ENCODE assay signal across 19 cellular contexts in genomic region chr7:142139597-142140501, GRCh38. TPM values are rescaled to one million over a fixed set of nuclear protein-coding genes. Genes with fewer than 3 reads are reported as not detected.
DNase-seq lines count a peak whose midpoint lies in the region; ATAC-seq and TF ChIP-seq lines count a peak whose summit lies in the region.
"Had no signal": no experiment of that assay in that cellular context is flagged by ENCODE, and none has a peak within 500 bp of the region (broad histone marks: within the 10 kb centered on the region; RNA-seq: fewer than 3 reads in every experiment).

No MANE protein-coding gene starts in this region.

- WGBS in transverse colon (ENCODE audit: low coverage in 1 of 2), 2 donors: 43 to 49% methylated on average over 7 of the region's 7 CpGs

- H3K36me3 Mint-ChIP-seq in Calu3 (ENCODE audit: insufficient read depth, unreplicated experiment) (peaks cover 41% of the 10 kb centered on the region), progenitor cell of endocrine pancreas (ENCODE audit: insufficient read depth) (no peaks in the 10 kb centered on the region)
- H3K36me3 Mint-ChIP-seq: CD4-positive, alpha-beta memory T cell had no signal

- H3K27ac ChIP-seq in transverse colon: no peak overlapping the region
- H3K27ac ChIP-seq: A549 had no signal

- TF ChIP-seq CTCF in Calu3 (IDR thresholded peaks at IDR 0.05; ENCODE audit: unreplicated experiment) (no peak), progenitor cell of endocrine pancreas (IDR thresholded peaks at IDR 0.05; ENCODE audit: unreplicated experiment) (no peak), transverse colon (IDR thresholded peaks at IDR 0.05) (no peak)

- H3K4me1 Mint-ChIP-seq in Calu3 (ENCODE audit: low read depth, unreplicated experiment) (peaks cover 35% of the 10 kb centered on the region), progenitor cell of endocrine pancreas (ENCODE audit: low read depth) (peaks cover 31% of the 10 kb centered on the region)
- H3K4me1 Mint-ChIP-seq: CD4-positive, alpha-beta memory T cell had no signal

- no peaks in the 10 kb centered on the region for H3K27me3 Mint-ChIP-seq in Calu3 (ENCODE audit: unreplicated experiment)
- H3K27me3 Mint-ChIP-seq in progenitor cell of endocrine pancreas: no peaks in the 10 kb centered on the region

- H3K27ac Mint-ChIP-seq in Calu3 (ENCODE audit: unreplicated experiment) (peak overlapping the region; percentile 77), progenitor cell of endocrine pancreas (peak overlapping the region; percentile 63)
- H3K27ac Mint-ChIP-seq: CD4-positive, alpha-beta memory T cell; HFFc6 had no signal

- peaks cover 0 to 10% (median 5%) of the 10 kb centered on the region in 4 donors for H3K4me1 ChIP-seq in transverse colon

- H3K4me3 ChIP-seq in transverse colon: no peak overlapping the region
- H3K4me3 ChIP-seq: A549 had no signal

- no peaks in the 10 kb centered on the region for H3K9me3 ChIP-seq in transverse colon
- H3K9me3 ChIP-seq: A549, SK-N-SH had no signal

- CTCF ChIA-PET in Calu3 (lab: Charles Lee): interaction anchor here (1.0 kb wide), 1 partner anchor 163 kb away, joined by 3 read pairs; no protein-coding TSS in a partner anchor

- DNase-seq in Calu3 (no peak), NCI-H524 (lab: John Stamatoyannopoulos, UW) (peak; percentile 54 to 78), left colon (no peak), progenitor cell of endocrine pancreas (ENCODE audit: low spot score, unreplicated experiment) (no peak), transverse colon (no peak)
- DNase-seq: CD4-positive, alpha-beta memory T cell; HFFc6; NCI-H1436 treated with DMSO at 0.1 percent for 48 hours; NCI-H2029; NCI-H510A treated with DMSO at 0.1 percent for 48 hours; PC-3; RPMI8226; SHP77 treated with DMSO at 0.1 percent for 48 hours; SK-N-SH had no signal

- H3K27me3 ChIP-seq in transverse colon: no peaks in the 10 kb centered on the region

- H3K9me3 Mint-ChIP-seq in Calu3 (ENCODE audit: low read depth, unreplicated experiment) (no peaks in the 10 kb centered on the region), progenitor cell of endocrine pancreas (ENCODE audit: low read depth) (no peaks in the 10 kb centered on the region)
- H3K9me3 Mint-ChIP-seq: CD4-positive, alpha-beta memory T cell had no signal

- in situ Hi-C loops in transverse colon (cut with MboI; ENCODE audit: low pct_ligation_motif_present in 1 of 4, low pct_unique_long_range_greater_than_20kb in 1 of 4, low sequenced_read_pairs in 3 of 4): no loop called here

- TF ChIP-seq EP300 in transverse colon (IDR thresholded peaks at IDR 0.05; ENCODE audit: low read depth): no peak

- intact Hi-C loops in Calu3 (cut with micrococcal nuclease; ENCODE audit: unreplicated experiment): loop anchor here (5.0 kb wide), 1 partner anchor 163 kb away; no protein-coding TSS in a partner anchor
- intact Hi-C loops in left colon (cut with DNase I, micrococcal nuclease): no loop called here
- intact Hi-C loops in transverse colon (cut with DNase I; ENCODE audit: low total_unique reads): no loop called here

- H3K4me3 Mint-ChIP-seq in Calu3 (ENCODE audit: low read depth, unreplicated experiment) (peak overlapping the region; percentile 34), progenitor cell of endocrine pancreas (ENCODE audit: low read depth) (no peak overlapping the region)
- H3K4me3 Mint-ChIP-seq: CD4-positive, alpha-beta memory T cell; HFFc6 had no signal

- no TSS peak for BruUV-seq in Calu3 (replicated peaks; lab: Mats Ljungman, UMichigan)

- H3K36me3 ChIP-seq in transverse colon: no peaks in the 10 kb centered on the region

- no peak for TF ChIP-seq POLR2A in transverse colon (IDR thresholded peaks at IDR 0.05)

- peak; percentile 26 for ATAC-seq in left colon
- ATAC-seq in GM21367 (IDR thresholded peaks at IDR 0.05; ENCODE audit: unreplicated experiment): no peak
- ATAC-seq in esophagus mucosa: no peak
- ATAC-seq: A549, PC-3 had no signal

RNA-seq across cellular contexts. Expression of gene MGAM2, which starts 28.3 kb away (rescaled TPM):
- total RNA-seq in Calu3 (2022) (69.5 and 124 TPM in 2 replicates), left colon (10 to 100 TPM; 25.8 to 41.1 TPM), progenitor cell of endocrine pancreas (1.2 and 1.6 TPM in 2 replicates), transverse colon (10 to 100 TPM in 3 of 4 donors, 1 to 10 TPM in 1; 8.4 to 84.5 (median 46.8) TPM), esophagus mucosa (0.20 TPM)
- total RNA-seq: CD4-positive, alpha-beta memory T cell; H4; HFFc6; MCF 10A; PC-3 had no signal

Comparison
In these comparisons a context has a peak if more than half of its experiments do, and no peak if none do; other contexts are left out.
1. DNase-seq: peak in NCI-H524 (2 of 2); none in Calu3 (single experiment), left colon (0 of 2), progenitor cell of endocrine pancreas (single experiment) and transverse colon (single experiment).